ENCODE assay signal across 16 cellular contexts in genomic region chr15:61517776-61518175, GRCh38.
DNase-seq lines count a peak whose midpoint lies in the region; ATAC-seq and TF ChIP-seq lines count a peak whose summit lies in the region.
"Had no signal": no experiment of that assay in that cellular context is flagged by ENCODE, and none has a peak within 500 bp of the region (broad histone marks: within the 10 kb centered on the region; RNA-seq: fewer than 3 reads in every experiment).

No MANE protein-coding gene starts in this region.

- H3K9me3 ChIP-seq in smooth muscle cell (replicated peaks; ENCODE audit: low read depth): no peaks in the 10 kb centered on the region

- no peak overlapping the region for H3K9ac ChIP-seq in smooth muscle cell (ENCODE audit: low read depth)

- H3K27me3 ChIP-seq in smooth muscle cell (ENCODE audit: low read depth): no peaks in the 10 kb centered on the region

- no peak for TF ChIP-seq CTCF in AG10803 (conservative IDR thresholded peaks at IDR 0.05; ENCODE audit: low read length)
- no peak for TF ChIP-seq CTCF in smooth muscle cell (IDR thresholded peaks at IDR 0.05; ENCODE audit: borderline replicate concordance, insufficient read depth, poor library complexity, severe bottlenecking)

- peak overlapping the region; percentile 45 for H3K4me2 ChIP-seq in smooth muscle cell

- ATAC-seq in HG03196 (IDR thresholded peaks at IDR 0.05; ENCODE audit: unreplicated experiment): no peak
- no peak for ATAC-seq in GM21723 (IDR thresholded peaks at IDR 0.05; ENCODE audit: unreplicated experiment)
- ATAC-seq in stimulated activated naive CD8-positive, alpha-beta T cell treated with anti-CD3 and anti-CD28 coated beads, Interleukin-15, Interleukin-2, amounts not matched to agents 100 U/mL and 50 U/mL, for 24 hours: no peak
- ATAC-seq: GM12878 had no signal

- peak overlapping the region; percentile 48 for H3K27ac ChIP-seq in smooth muscle cell (ENCODE audit: low read depth)

- WGBS in smooth muscle cell (ENCODE audit: low lambda C conversion rate): 66% methylated on average over 3 of the region's 3 CpGs

- peaks cover 6% of the 10 kb centered on the region for H3K4me1 ChIP-seq in smooth muscle cell (ENCODE audit: low read depth)

- no peaks in the 10 kb centered on the region for H3K79me2 ChIP-seq in smooth muscle cell (ENCODE audit: low read depth)

- H3K36me3 ChIP-seq in smooth muscle cell (ENCODE audit: low read depth): no peaks in the 10 kb centered on the region

- H3K4me3 ChIP-seq in AG10803 (ENCODE audit: low read length) (no peak overlapping the region), smooth muscle cell (no peak overlapping the region)
- H3K4me3 ChIP-seq: GM12878 had no signal

- H4K20me1 ChIP-seq in smooth muscle cell (ENCODE audit: low read depth): no peaks in the 10 kb centered on the region

- DNase-seq in AG10803 (ENCODE audit: low read depth) (peak; percentile 14), HT1080 (ENCODE audit: low read depth) (peak; percentile 18), iris pigment epithelial cell (ENCODE audit: low read depth) (peak; percentile 5), smooth muscle cell (lab: John Stamatoyannopoulos, UW; ENCODE audit: unreplicated experiment) (no peak)
- no peak for DNase-seq in stimulated activated naive CD8-positive, alpha-beta T cell treated with anti-CD3 and anti-CD28 coated beads, Interleukin-15, Interleukin-2, amounts not matched to agents 100 U/mL and 50 U/mL, for 24 hours
- DNase-seq: ACHN; C1 segment of cervical spinal cord; Calu3; CD4-positive, alpha-beta T cell; DMS 273 treated with DMSO at 0.1 percent for 48 hours; HCEC 1CT; HFFc6; KBM-7 had no signal

- no peaks in the 10 kb centered on the region for H3F3A ChIP-seq in smooth muscle cell (ENCODE audit: low read depth)

- H2AFZ ChIP-seq in smooth muscle cell (ENCODE audit: low read depth): no peak overlapping the region

Comparison
In these comparisons a context has a peak if more than half of its experiments do, and no peak if none do; other contexts are left out.
1. DNase-seq: peak in AG10803 (single experiment), HT1080 (single experiment) and iris pigment epithelial cell (single experiment); none in smooth muscle cell (single experiment) and stimulated activated naive CD8-positive, alpha-beta T cell treated with anti-CD3 and anti-CD28 coated beads, Interleukin-15, Interleukin-2, amounts not matched to agents 100 U/mL and 50 U/mL, for 24 hours (single experiment).